8 cellular contexts compared by ENCODE assay signal in the genomic region with DNA sequence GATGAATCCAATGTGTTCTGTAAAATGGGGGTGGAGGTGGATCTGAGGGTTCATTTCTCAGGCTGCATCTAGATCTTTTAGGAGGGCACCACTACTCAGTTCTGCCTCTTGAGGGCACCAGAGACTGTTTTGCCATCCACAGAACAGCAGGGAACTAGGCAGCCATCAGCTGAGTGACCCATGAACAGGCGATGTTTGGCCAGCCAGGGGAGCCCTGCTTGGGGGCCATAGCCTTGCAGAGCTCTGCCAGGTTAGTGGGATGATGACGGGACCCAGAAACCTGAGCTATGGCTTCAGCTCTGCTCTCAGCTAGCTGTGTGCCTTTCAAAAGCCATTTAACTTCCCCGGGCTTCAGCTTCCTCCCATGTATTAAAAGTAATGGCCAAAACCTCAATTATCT. TPM values are rescaled to one million over a fixed set of nuclear protein-coding genes. Genes with fewer than 3 reads are reported as not detected.
DNase-seq lines count a peak whose midpoint lies in the region; ATAC-seq and TF ChIP-seq lines count a peak whose summit lies in the region.

No MANE protein-coding gene starts in this region.

- peak; percentile 70 to 75 for DNase-seq in AML-193 (lab: John Stamatoyannopoulos, UW)
- no peak for DNase-seq in LNCaP clone FGC (ENCODE audit: low read depth)
- peak; percentile 63 for DNase-seq in Panc1 (ENCODE audit: low read depth, low spot score)
- DNase-seq in activated effector memory CD4-positive, alpha-beta T cell treated with anti-CD3 and anti-CD28 coated beads, Interleukin-2, amount 50 U/mL, for 16 hours: peak; percentile 73
- DNase-seq in foreskin melanocyte: peak; percentile 45
- peak in 47 of 56 donors; percentile 7 to 81 (median 51) for DNase-seq in nucleus accumbens (lab: John Stamatoyannopoulos, UW)

- peaks cover 17% of the 10 kb centered on the region for H3K4me1 ChIP-seq in Panc1 (ENCODE audit: control insufficient read depth, insufficient read depth, low read length)

- CTCF ChIA-PET in Panc1 (lab: Charles Lee): interaction anchor here (0.6 to 1.5 kb wide), 4 partner anchors 218 to 337 kb away, joined by 3 to 6 read pairs (median 4); no protein-coding TSS in a partner anchor

- intact Hi-C loops in Panc1 (cut with micrococcal nuclease; ENCODE audit: unreplicated experiment): loop anchor here (1.0 kb wide), 1 partner anchor 220 kb away; no protein-coding TSS in a partner anchor

- no peaks in the 10 kb centered on the region for H3K27me3 ChIP-seq in Panc1 (ENCODE audit: control insufficient read depth, insufficient read depth, low read length)

- TF ChIP-seq CTCF in LNCaP clone FGC (IDR thresholded peaks at IDR 0.05; ENCODE audit: control insufficient read depth, extremely low read depth, insufficient read depth) (peak; percentile 96), Panc1 (IDR thresholded peaks at IDR 0.05) (peak; percentile 96)

- in situ Hi-C loops in Panc1 (cut with HindIII; ENCODE audit: low pct_unique_long_range_greater_than_20kb, low sequenced_read_pairs): no loop called here

- H3K27ac ChIP-seq in Panc1 (ENCODE audit: low read length): peak overlapping the region; percentile 76

- BruUV-seq in Panc1 (replicated peaks; lab: Mats Ljungman, UMichigan): no TSS peak

- H3K36me3 ChIP-seq in Panc1 (ENCODE audit: control insufficient read depth, insufficient read depth, low read length): no peaks in the 10 kb centered on the region

- POLR2A ChIA-PET in Panc1 (lab: Charles Lee): interaction anchor here (0.6 kb wide), 1 partner anchor 215 kb away, joined by 6 read pairs; no protein-coding TSS in a partner anchor

- ATAC-seq in GM18519 (IDR thresholded peaks at IDR 0.05; ENCODE audit: low FRiP score, unreplicated experiment) (peak; percentile 68), Panc1 (peak; percentile 92), HG03175 (IDR thresholded peaks at IDR 0.05; ENCODE audit: unreplicated experiment) (no peak)

- no peaks in the 10 kb centered on the region for H3K9me3 ChIP-seq in Panc1 (ENCODE audit: control insufficient read depth, insufficient read depth, low read depth, low read length)

- no peak overlapping the region for H3K4me3 ChIP-seq in LNCaP clone FGC (ENCODE audit: low read depth, low read length)
- no peak overlapping the region for H3K4me3 ChIP-seq in Panc1 (ENCODE audit: low read depth in 2 of 2, low read length in 2 of 2)

RNA-seq across cellular contexts. Expression of a gene that starts 13.4 kb away (rescaled TPM):
- 27.9 TPM for total RNA-seq in Panc1 (2021; ENCODE audit: unreplicated experiment)
- polyA plus RNA-seq in Panc1 (2012; ENCODE audit: insufficient read length): 20.0 TPM

RNA-seq across cellular contexts. Expression of a gene that starts 32.4 kb away (rescaled TPM):
- 1.5 TPM for total RNA-seq in Panc1 (2021; ENCODE audit: unreplicated experiment)
- polyA plus RNA-seq in Panc1 (2012; ENCODE audit: insufficient read length): 2.7 TPM
